ENCODE assay signal across 1 cellular context in the genomic region with DNA sequence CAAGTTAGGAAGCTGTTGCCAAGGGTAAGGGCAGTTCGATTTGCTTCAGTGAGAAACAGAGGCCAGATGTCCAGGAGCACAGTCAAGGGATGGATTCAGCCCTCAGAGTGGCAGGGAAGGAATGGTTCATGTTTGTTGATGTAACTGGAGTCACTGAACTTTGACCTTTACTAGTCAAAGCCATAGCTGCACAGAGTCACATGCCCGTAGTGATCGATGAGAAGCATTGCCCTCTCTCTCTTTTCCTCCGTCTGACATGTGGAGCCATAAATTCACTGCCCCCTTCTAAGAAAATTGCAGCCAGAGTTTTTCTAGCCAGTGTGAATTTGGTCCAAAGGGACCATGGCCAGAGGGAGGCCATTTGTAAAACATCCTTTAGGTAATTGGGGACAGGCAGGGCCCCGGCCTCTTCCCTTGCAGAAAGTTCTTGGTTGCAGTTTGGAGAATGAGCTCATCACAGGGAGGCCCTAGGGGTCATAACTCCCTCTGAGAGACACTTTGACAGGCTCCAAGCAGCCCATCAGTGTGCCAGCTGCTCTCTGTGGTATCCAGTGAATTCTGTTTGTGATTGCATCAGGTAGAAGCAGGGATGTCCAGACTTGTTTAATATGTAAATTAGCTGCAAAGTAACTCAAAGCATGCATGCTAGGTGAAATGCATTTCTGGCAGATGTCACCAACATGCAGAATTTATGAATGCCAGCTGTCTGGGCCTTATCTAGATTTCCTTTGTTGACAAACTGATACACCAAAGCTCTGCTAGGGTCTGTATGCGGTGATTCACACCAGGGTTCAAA.
TF ChIP-seq lines count a peak whose summit lies in the region.

No MANE protein-coding gene starts in this region.

TF ChIP-seq in liver, 16 proteins besides CTCF, POLR2A, EP300 and RAD21 (continued from another document):
- TF ChIP-seq HNF4A (conservative IDR thresholded peaks at IDR 0.05) (peak in 1 of 2 donors; percentile 17), RXRA (IDR thresholded peaks at IDR 0.05) (peak in 1 of 2 donors; percentile 55), NR2F2 (IDR thresholded peaks at IDR 0.05) (peak; percentile 28), FOXA2 (IDR thresholded peaks at IDR 0.05) (no peak)
- TF ChIP-seq, protein P1, sequence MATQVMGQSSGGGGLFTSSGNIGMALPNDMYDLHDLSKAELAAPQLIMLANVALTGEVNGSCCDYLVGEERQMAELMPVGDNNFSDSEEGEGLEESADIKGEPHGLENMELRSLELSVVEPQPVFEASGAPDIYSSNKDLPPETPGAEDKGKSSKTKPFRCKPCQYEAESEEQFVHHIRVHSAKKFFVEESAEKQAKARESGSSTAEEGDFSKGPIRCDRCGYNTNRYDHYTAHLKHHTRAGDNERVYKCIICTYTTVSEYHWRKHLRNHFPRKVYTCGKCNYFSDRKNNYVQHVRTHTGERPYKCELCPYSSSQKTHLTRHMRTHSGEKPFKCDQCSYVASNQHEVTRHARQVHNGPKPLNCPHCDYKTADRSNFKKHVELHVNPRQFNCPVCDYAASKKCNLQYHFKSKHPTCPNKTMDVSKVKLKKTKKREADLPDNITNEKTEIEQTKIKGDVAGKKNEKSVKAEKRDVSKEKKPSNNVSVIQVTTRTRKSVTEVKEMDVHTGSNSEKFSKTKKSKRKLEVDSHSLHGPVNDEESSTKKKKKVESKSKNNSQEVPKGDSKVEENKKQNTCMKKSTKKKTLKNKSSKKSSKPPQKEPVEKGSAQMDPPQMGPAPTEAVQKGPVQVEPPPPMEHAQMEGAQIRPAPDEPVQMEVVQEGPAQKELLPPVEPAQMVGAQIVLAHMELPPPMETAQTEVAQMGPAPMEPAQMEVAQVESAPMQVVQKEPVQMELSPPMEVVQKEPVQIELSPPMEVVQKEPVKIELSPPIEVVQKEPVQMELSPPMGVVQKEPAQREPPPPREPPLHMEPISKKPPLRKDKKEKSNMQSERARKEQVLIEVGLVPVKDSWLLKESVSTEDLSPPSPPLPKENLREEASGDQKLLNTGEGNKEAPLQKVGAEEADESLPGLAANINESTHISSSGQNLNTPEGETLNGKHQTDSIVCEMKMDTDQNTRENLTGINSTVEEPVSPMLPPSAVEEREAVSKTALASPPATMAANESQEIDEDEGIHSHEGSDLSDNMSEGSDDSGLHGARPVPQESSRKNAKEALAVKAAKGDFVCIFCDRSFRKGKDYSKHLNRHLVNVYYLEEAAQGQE (IDR thresholded peaks at IDR 0.05) = no peak
- TF ChIP-seq, protein P2, sequence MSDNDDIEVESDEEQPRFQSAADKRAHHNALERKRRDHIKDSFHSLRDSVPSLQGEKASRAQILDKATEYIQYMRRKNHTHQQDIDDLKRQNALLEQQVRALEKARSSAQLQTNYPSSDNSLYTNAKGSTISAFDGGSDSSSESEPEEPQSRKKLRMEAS (IDR thresholded peaks at IDR 0.05) = no peak
